8 cellular contexts compared by ENCODE assay signal in genomic region chr19:12331211-12331941, GRCh38. TPM values are rescaled to one million over a fixed set of nuclear protein-coding genes. Genes with fewer than 3 reads are reported as not detected.
A peak's percentile ranks its signal among the peaks of the same experiment; 100 is the strongest.
DNase-seq lines count a peak whose midpoint lies in the region; ATAC-seq and TF ChIP-seq lines count a peak whose summit lies in the region.

No MANE protein-coding gene starts in this region.

- no peaks in the 10 kb centered on the region for H3K9me3 Mint-ChIP-seq in activated CD8-positive, alpha-beta T cell treated with anti-CD3 and anti-CD28 coated beads for 36 hours

- H3K27ac ChIP-seq in smooth muscle cell (ENCODE audit: low read depth) (no peak overlapping the region), ovary (no peak overlapping the region)

- peaks cover 39% of the 10 kb centered on the region for H3K4me1 Mint-ChIP-seq in activated CD8-positive, alpha-beta T cell treated with anti-CD3 and anti-CD28 coated beads for 36 hours (ENCODE audit: low read depth)

- no peaks in the 10 kb centered on the region for H3K27me3 Mint-ChIP-seq in activated CD8-positive, alpha-beta T cell treated with anti-CD3 and anti-CD28 coated beads for 36 hours

- peak overlapping the region; percentile 88 for H3K4me3 Mint-ChIP-seq in activated CD8-positive, alpha-beta T cell treated with anti-CD3 and anti-CD28 coated beads for 36 hours

- intact Hi-C loops in activated CD8-positive, alpha-beta T cell treated with anti-CD3 and anti-CD28 coated beads for 36 hours (cut with micrococcal nuclease) = loop anchor here (5.0 kb wide), 1 partner anchor 39 kb away; the partner anchor contains the start of gene ZNF44
- intact Hi-C loops in ovary (cut with DNase I) = no loop called here

- TF ChIP-seq POLR2A in ovary (IDR thresholded peaks at IDR 0.05) = no peak

- ATAC-seq in HG02852 (IDR thresholded peaks at IDR 0.05; ENCODE audit: unreplicated experiment) (peak; percentile 42), GM18873 (IDR thresholded peaks at IDR 0.05; ENCODE audit: low FRiP score, unreplicated experiment) (no peak)
- peak; percentile 72 for ATAC-seq in activated CD8-positive, alpha-beta T cell treated with anti-CD3 and anti-CD28 coated beads for 36 hours

- H3K9ac ChIP-seq in smooth muscle cell (ENCODE audit: low read depth) = no peak overlapping the region

- no peak for TF ChIP-seq EP300 in ovary (IDR thresholded peaks at IDR 0.05)

- peak overlapping the region; percentile 97 for H3K27ac Mint-ChIP-seq in activated CD8-positive, alpha-beta T cell treated with anti-CD3 and anti-CD28 coated beads for 36 hours

- H3K27me3 ChIP-seq in smooth muscle cell (ENCODE audit: low read depth) (no peaks in the 10 kb centered on the region), ovary (no peaks in the 10 kb centered on the region)

- 86% methylated on average over 4 of the region's 4 CpGs for WGBS in smooth muscle cell (ENCODE audit: low lambda C conversion rate)
- WGBS in ovary, 3 donors = 75 to 78% (median 76%) methylated on average over 4 of the region's 4 CpGs

- no peak for TF ChIP-seq CTCF in activated CD8-positive, alpha-beta T cell treated with anti-CD3 and anti-CD28 coated beads for 36 hours (IDR thresholded peaks at IDR 0.05)
- TF ChIP-seq CTCF in smooth muscle cell (IDR thresholded peaks at IDR 0.05; ENCODE audit: borderline replicate concordance, insufficient read depth, poor library complexity, severe bottlenecking) = no peak
- no peak for TF ChIP-seq CTCF in ovary (IDR thresholded peaks at IDR 0.05)

- H3K4me1 ChIP-seq in smooth muscle cell (ENCODE audit: low read depth) (peaks cover 5% of the 10 kb centered on the region), ovary (ENCODE audit: insufficient read depth) (peaks cover 5% of the 10 kb centered on the region)

- H4K20me1 ChIP-seq in smooth muscle cell (ENCODE audit: low read depth) = no peaks in the 10 kb centered on the region

- peak; percentile 97 for DNase-seq in activated CD8-positive, alpha-beta T cell treated with anti-CD3 and anti-CD28 coated beads for 36 hours
- peak; percentile 6 for DNase-seq in iPS-NIHi11 (ENCODE audit: low spot score)
- peak; percentile 80 for DNase-seq in stimulated activated naive CD4-positive, alpha-beta T cell treated with Interleukin-2 at 50 U/mL for 16 hours (lab: John Stamatoyannopoulos, UW)
- no peak for DNase-seq in NCI-H526 treated with DMSO at 0.1 percent for 48 hours (lab: John Stamatoyannopoulos, UW)
- no peak for DNase-seq in smooth muscle cell (lab: John Stamatoyannopoulos, UW; ENCODE audit: unreplicated experiment)
- DNase-seq in ovary = no peak

- H3K79me2 ChIP-seq in smooth muscle cell (ENCODE audit: low read depth) = peaks cover 18% of the 10 kb centered on the region

- no peak overlapping the region for H3K4me2 ChIP-seq in smooth muscle cell

- POLR2A ChIA-PET in activated CD8-positive, alpha-beta T cell treated with anti-CD3 and anti-CD28 coated beads for 36 hours (lab: Charles Lee) = interaction anchor here (0.7 to 3.5 kb wide), 5 partner anchors 37 to 460 kb away, joined by 4 to 25 read pairs (median 10); partner anchors contain the start of genes JUNB and ZNF44

- H3F3A ChIP-seq in smooth muscle cell (ENCODE audit: low read depth) = no peaks in the 10 kb centered on the region

- H3K9me3 ChIP-seq in smooth muscle cell (replicated peaks; ENCODE audit: low read depth) = no peaks in the 10 kb centered on the region
- H3K9me3 ChIP-seq in ovary = no peaks in the 10 kb centered on the region

- H3K36me3 Mint-ChIP-seq in activated CD8-positive, alpha-beta T cell treated with anti-CD3 and anti-CD28 coated beads for 36 hours (ENCODE audit: low read depth) = peaks cover 8% of the 10 kb centered on the region

- no peak overlapping the region for H2AFZ ChIP-seq in smooth muscle cell (ENCODE audit: low read depth)

- CTCF ChIA-PET in activated CD8-positive, alpha-beta T cell treated with anti-CD3 and anti-CD28 coated beads for 36 hours (lab: Charles Lee) = interaction anchor here (1.0 kb wide), 1 partner anchor 34 kb away, joined by 5 read pairs; the partner anchor contains the start of gene ZNF442

- H3K36me3 ChIP-seq in smooth muscle cell (ENCODE audit: low read depth) (no peaks in the 10 kb centered on the region), ovary (no peaks in the 10 kb centered on the region)

- H3K4me3 ChIP-seq in smooth muscle cell (no peak overlapping the region), ovary (no peak overlapping the region)

RNA-seq across cellular contexts. Expression of gene ZNF563, which starts 2.1 kb away (rescaled TPM):
- 1 to 10 TPM; 6.0 to 7.1 TPM for total RNA-seq in activated CD8-positive, alpha-beta T cell treated with anti-CD3 and anti-CD28 coated beads for 36 hours
- total RNA-seq in smooth muscle cell (2.2 and 6.7 TPM in 2 replicates), ovary (1 to 10 TPM; 2.2 to 7.5 (median 5.8) TPM)
- polyA plus RNA-seq in smooth muscle cell (1.1 and 2.9 TPM in 2 replicates), ovary (1 to 10 TPM; 3.1 to 4.3 TPM)

RNA-seq across cellular contexts. Expression of gene ZNF442, which starts 34.1 kb away (rescaled TPM):
- total RNA-seq in activated CD8-positive, alpha-beta T cell treated with anti-CD3 and anti-CD28 coated beads for 36 hours = 1 to 10 TPM; 1.5 to 1.8 TPM
- 0.40 and 12.9 TPM in 2 replicates for total RNA-seq in smooth muscle cell
- polyA plus RNA-seq in smooth muscle cell = 0.06 and 0.54 TPM in 2 replicates
- total RNA-seq in ovary = 10 to 100 TPM in 3 of 7 donors, 1 to 10 TPM in 4; 2.4 to 18.9 (median 9.4) TPM
- 1 to 10 TPM; 3.6 to 4.3 TPM for polyA plus RNA-seq in ovary

RNA-seq across cellular contexts. Expression of gene ZNF44, which starts 36.7 kb away (rescaled TPM):
- total RNA-seq in activated CD8-positive, alpha-beta T cell treated with anti-CD3 and anti-CD28 coated beads for 36 hours = 1 to 10 TPM; 6.1 to 7.1 TPM
- 5.3 and 5.8 TPM in 2 replicates for total RNA-seq in smooth muscle cell
- 3.2 and 5.3 TPM in 2 replicates for polyA plus RNA-seq in smooth muscle cell
- 10 to 100 TPM; 10.1 to 33.3 (median 16.6) TPM for total RNA-seq in ovary
- polyA plus RNA-seq in ovary = 10 to 100 TPM in 1 of 2 donors, 1 to 10 TPM in 1; 9.0 to 11.1 TPM

Comparison
In these comparisons a context has a peak if more than half of its experiments do, and no peak if none do; other contexts are left out.
1. DNase-seq: peak in activated CD8-positive, alpha-beta T cell treated with anti-CD3 and anti-CD28 coated beads for 36 hours (single experiment), iPS-NIHi11 (single experiment) and stimulated activated naive CD4-positive, alpha-beta T cell treated with Interleukin-2 at 50 U/mL for 16 hours (single experiment); none in NCI-H526 treated with DMSO at 0.1 percent for 48 hours (single experiment), smooth muscle cell (single experiment) and ovary (0 of 5).